1 cellular context compared by ENCODE assay signal in genomic region chr9:74304598-74304997, GRCh38.
TF ChIP-seq lines count a peak whose summit lies in the region.

No MANE protein-coding gene starts in this region.

TF ChIP-seq in GM23338, 12 proteins besides CTCF, POLR2A, EP300 and RAD21 (continued from another document):
- TF ChIP-seq ZNF462 (CRISPR knock-in tag; IDR thresholded peaks at IDR 0.05): peak; percentile 85
